Comparison of ENCODE assay signal across 12 cellular contexts in genomic region chr11:43904737-43905515, GRCh38. TPM values are rescaled to one million over a fixed set of nuclear protein-coding genes. Genes with fewer than 3 reads are reported as not detected.
DNase-seq lines count a peak whose midpoint lies in the region; ATAC-seq and TF ChIP-seq lines count a peak whose summit lies in the region.
"Had no signal": no experiment of that assay in that cellular context is flagged by ENCODE, and none has a peak within 500 bp of the region (broad histone marks: within the 10 kb centered on the region; RNA-seq: fewer than 3 reads in every experiment).

No MANE protein-coding gene starts in this region.

- CTCF ChIA-PET in activated CD4-positive, alpha-beta memory T cell treated with anti-CD3 and anti-CD28 coated beads, Interleukin-2, amount 10 ng/mL, durations not matched to agents 7 days and 5 days (lab: Charles Lee) = no interaction called here

- no peak for TF ChIP-seq EP300 in sigmoid colon (IDR thresholded peaks at IDR 0.05)

- POLR2A ChIA-PET in activated CD4-positive, alpha-beta memory T cell treated with anti-CD3 and anti-CD28 coated beads, Interleukin-2, amount 10 ng/mL, durations not matched to agents 7 days and 5 days (lab: Charles Lee) = interaction anchor here (0.6 kb wide), 1 partner anchor 57 kb away, joined by 3 read pairs; no protein-coding TSS in a partner anchor

- peak; percentile 17 for DNase-seq in G401 (ENCODE audit: low spot score)
- DNase-seq in right cardiac atrium = no peak
- no peak for DNase-seq in sigmoid colon
- no peak for DNase-seq in activated T-cell treated with anti-CD3 and anti-CD28 coated beads, Interleukin-2, amount 50 U/mL, for 1 hour
- DNase-seq in stimulated activated CD8-positive, alpha-beta memory T cell treated with anti-CD3 and anti-CD28 coated beads, Interleukin-4, amount 100 ng/mL, for 48 hours = no peak
- no peak for DNase-seq in NCI-H187 treated with DMSO at 0.1 percent for 48 hours (lab: John Stamatoyannopoulos, UW)
- DNase-seq in activated CD4-positive, alpha-beta memory T cell treated with anti-CD3 and anti-CD28 coated beads, Interleukin-2, amount 10 ng/mL, durations not matched to agents 7 days and 5 days = no peak
- DNase-seq: central memory CD4-positive, alpha-beta T cell; NCI-H524; SW 1271 had no signal

- no peaks in the 10 kb centered on the region for H3K4me1 ChIP-seq in right cardiac atrium (ENCODE audit: control insufficient read depth, insufficient read depth, low read length)
- peaks cover 0 to 10% (median 0%) of the 10 kb centered on the region in 4 donors for H3K4me1 ChIP-seq in sigmoid colon

- no peak for TF ChIP-seq CTCF in sigmoid colon (IDR thresholded peaks at IDR 0.05)

- 42% methylated on average over 10 of the region's 10 CpGs for WGBS in right cardiac atrium
- 79 to 83% methylated on average over 10 of the region's 10 CpGs for WGBS in sigmoid colon, 2 donors

- peak overlapping the region; percentile 50 for H3K27ac ChIP-seq in cingulate gyrus (ENCODE audit: low read depth, low read length)
- peak overlapping the region; percentile 14 for H3K27ac ChIP-seq in right cardiac atrium (ENCODE audit: low read length)
- H3K27ac ChIP-seq in sigmoid colon = peak overlapping the region in 3 of 4 donors; percentile 10 to 60 (median 57)

- H3K27me3 ChIP-seq in right cardiac atrium (ENCODE audit: control insufficient read depth, insufficient read depth) (no peaks in the 10 kb centered on the region), sigmoid colon (no peaks in the 10 kb centered on the region)
- H3K27me3 ChIP-seq: BLaER1 treated with 17β-estradiol and CSF1 and Interleukin-3, amounts not matched to agents 10 nM and 100 nM had no signal

- H3K36me3 ChIP-seq in sigmoid colon = peaks cover 8 to 56% (median 19%) of the 10 kb centered on the region in 4 donors

- no peak overlapping the region for H3K27ac Mint-ChIP-seq in activated CD4-positive, alpha-beta memory T cell treated with anti-CD3 and anti-CD28 coated beads, Interleukin-2, amount 10 ng/mL, durations not matched to agents 7 days and 5 days

- no peaks in the 10 kb centered on the region for H3K9me3 Mint-ChIP-seq in activated CD4-positive, alpha-beta memory T cell treated with anti-CD3 and anti-CD28 coated beads, Interleukin-2, amount 10 ng/mL, durations not matched to agents 7 days and 5 days

- peaks cover 3% of the 10 kb centered on the region for H3K36me3 Mint-ChIP-seq in activated CD4-positive, alpha-beta memory T cell treated with anti-CD3 and anti-CD28 coated beads, Interleukin-2, amount 10 ng/mL, durations not matched to agents 7 days and 5 days (ENCODE audit: low read depth)

- H3K27me3 Mint-ChIP-seq in activated CD4-positive, alpha-beta memory T cell treated with anti-CD3 and anti-CD28 coated beads, Interleukin-2, amount 10 ng/mL, durations not matched to agents 7 days and 5 days = no peaks in the 10 kb centered on the region

- H3K4me1 Mint-ChIP-seq in activated CD4-positive, alpha-beta memory T cell treated with anti-CD3 and anti-CD28 coated beads, Interleukin-2, amount 10 ng/mL, durations not matched to agents 7 days and 5 days = peaks cover 10% of the 10 kb centered on the region

- in situ Hi-C loops in G401 (cut with HindIII; ENCODE audit: low sequenced_read_pairs) = no loop called here

- intact Hi-C loops in right cardiac atrium (cut with DNase I) = no loop called here
- intact Hi-C loops in sigmoid colon (cut with DNase I) = no loop called here

- peak; percentile 77 to 85 for ATAC-seq in right cardiac atrium

- TF ChIP-seq POLR2A in sigmoid colon (IDR thresholded peaks at IDR 0.05) = no peak

- no peak overlapping the region for H3K4me3 Mint-ChIP-seq in activated CD4-positive, alpha-beta memory T cell treated with anti-CD3 and anti-CD28 coated beads, Interleukin-2, amount 10 ng/mL, durations not matched to agents 7 days and 5 days

- H3K4me3 ChIP-seq in right cardiac atrium (ENCODE audit: low read length) (no peak overlapping the region), sigmoid colon (no peak overlapping the region)
- H3K4me3 ChIP-seq: BLaER1 treated with 17β-estradiol and CSF1 and Interleukin-3, amounts not matched to agents 10 nM and 100 nM had no signal

- H3K9me3 ChIP-seq in right cardiac atrium (ENCODE audit: control insufficient read depth, low read length) (no peaks in the 10 kb centered on the region), sigmoid colon (no peaks in the 10 kb centered on the region)
- H3K9me3 ChIP-seq: BLaER1 treated with 17β-estradiol and CSF1 and Interleukin-3, amounts not matched to agents 10 nM and 100 nM had no signal

RNA-seq across cellular contexts. Expression of gene ALKBH3, which starts 24.3 kb away (rescaled TPM):
- total RNA-seq in G401 (2014; rRNA removed; shearing (Covaris generic)) = 33.2 and 48.1 TPM in 2 replicates
- total RNA-seq in right cardiac atrium (10 to 100 TPM; 15.1 to 18.6 (median 17.4) TPM), sigmoid colon (10 to 100 TPM; 25.7 to 31.2 (median 30.6) TPM)
- polyA plus RNA-seq in right cardiac atrium (17.4 TPM), sigmoid colon (10 to 100 TPM; 15.7 to 27.3 (median 22.8) TPM)
- 10 to 100 TPM; 25.4 to 32.0 TPM for total RNA-seq in activated CD4-positive, alpha-beta memory T cell treated with anti-CD3 and anti-CD28 coated beads, Interleukin-2, amount 10 ng/mL, durations not matched to agents 7 days and 5 days

RNA-seq across cellular contexts. Expression of gene C11orf96, which starts 37.5 kb away (rescaled TPM):
- 0.86 TPM in 1 of 2 replicates, not detected in the other for total RNA-seq in G401 (2014; rRNA removed; shearing (Covaris generic))
- total RNA-seq in right cardiac atrium = 100 to 1,000 TPM in 1 of 4 donors, 10 to 100 TPM in 3; 26.5 to 107 (median 36.5) TPM
- polyA plus RNA-seq in right cardiac atrium = 68.0 TPM
- 100 to 1,000 TPM in 2 of 4 donors, 10 to 100 TPM in 2; 47.4 to 336 (median 95.6) TPM for total RNA-seq in sigmoid colon
- 10 to 100 TPM in 2 of 3 donors, 1 to 10 TPM in 1; 7.4 to 29.3 (median 24.6) TPM for polyA plus RNA-seq in sigmoid colon
- under 1 TPM in 1 of 2 experiments, not detected in 1; 0.20 TPM for total RNA-seq in activated CD4-positive, alpha-beta memory T cell treated with anti-CD3 and anti-CD28 coated beads, Interleukin-2, amount 10 ng/mL, durations not matched to agents 7 days and 5 days

Comparison
In these comparisons a context has a peak if more than half of its experiments do, and no peak if none do; other contexts are left out.
1. RNA of gene C11orf96, which starts 37.5 kb away (total RNA-seq): 47.4 to 336 TPM in sigmoid colon and 26.5 to 107 TPM in right cardiac atrium; 0.20 TPM in activated CD4-positive, alpha-beta memory T cell treated with anti-CD3 and anti-CD28 coated beads, Interleukin-2, amount 10 ng/mL, durations not matched to agents 7 days and 5 days and 0.86 TPM in G401; every median in the first group is over 10 times any median in the second.
2. Peak in every context shown above with its lines, with median percentiles within 50 percentile points of each other: H3K27ac ChIP-seq.